In the genomic region with DNA sequence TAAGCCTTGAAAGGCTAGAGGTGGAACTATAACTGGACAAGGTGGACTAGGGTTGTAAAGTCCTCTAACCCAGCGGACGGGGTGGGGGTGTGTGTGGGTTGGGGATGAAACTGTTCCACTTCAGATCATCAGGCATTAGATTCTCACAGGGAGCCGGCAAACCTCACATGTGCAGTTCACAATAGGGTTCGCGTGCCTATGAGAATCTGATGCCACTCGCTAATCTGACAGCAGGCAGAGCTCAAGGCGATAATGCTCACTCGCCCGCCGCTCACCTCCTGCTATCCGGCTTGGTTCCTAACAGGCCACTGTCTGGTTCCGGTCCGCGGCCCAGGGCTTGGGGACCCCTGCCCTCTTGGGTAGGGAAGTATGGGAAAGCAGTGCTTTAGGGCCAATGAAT, we compare ENCODE assay signal across 8 cellular contexts. TPM values are rescaled to one million over a fixed set of nuclear protein-coding genes. Genes with fewer than 3 reads are reported as not detected.
DNase-seq lines count a peak whose midpoint lies in the region; FAIRE-seq and TF ChIP-seq lines count a peak whose summit lies in the region.

No MANE protein-coding gene starts in this region.

- no peaks in the 10 kb centered on the region for H3K27me3 Mint-ChIP-seq in CD8-positive, alpha-beta memory T cell

- DNase-seq in CD8-positive, alpha-beta memory T cell: peak in 2 of 5 donors; percentile 5 to 44
- peak; percentile 62 for DNase-seq in activated CD8-positive, alpha-beta memory T cell treated with anti-CD3 and anti-CD28 coated beads, Interleukin-2, amount 50 U/mL, for 48 hours
- DNase-seq in glomerular visceral epithelial cell (ENCODE audit: extremely low spot score) (peak; percentile 11), COLO829 (ENCODE audit: low spot score) (no peak), Ammon's horn (ENCODE audit: low spot score) (no peak), frontal cortex (ENCODE audit: low spot score in 2 of 2) (no peak)

- H3K9me3 ChIP-seq in CD8-positive, alpha-beta memory T cell (ENCODE audit: low read length): no peaks in the 10 kb centered on the region
- no peaks in the 10 kb centered on the region for H3K9me3 ChIP-seq in skeletal muscle tissue (ENCODE audit: control insufficient read depth in 3 of 3, low read length in 3 of 3)

- peak overlapping the region; percentile 80 for H3K27ac ChIP-seq in CD8-positive, alpha-beta memory T cell (ENCODE audit: low read depth, low read length)
- H3K27ac ChIP-seq in KMS-11 (peak overlapping the region; percentile 64), skeletal muscle tissue (ENCODE audit: low read depth, low read length) (peak overlapping the region; percentile 90)

- no peak for TF ChIP-seq CTCF in KMS-11 (conservative IDR thresholded peaks at IDR 0.05; ENCODE audit: low read depth, low read length)

- H3K9me3 Mint-ChIP-seq in CD8-positive, alpha-beta memory T cell: no peaks in the 10 kb centered on the region

- POLR2A ChIA-PET in CD8-positive, alpha-beta memory T cell (lab: Charles Lee): interaction anchor here (1.0 kb wide), 1 partner anchor 19 kb away, joined by 5 read pairs; no protein-coding TSS in a partner anchor

- peak overlapping the region; percentile 94 to 99 (median 96) for H3K4me3 Mint-ChIP-seq in CD8-positive, alpha-beta memory T cell

- peak overlapping the region; percentile 71 for H3K4me3 ChIP-seq in CD8-positive, alpha-beta memory T cell (ENCODE audit: low read length)
- H3K4me3 ChIP-seq in KMS-11 (IDR thresholded peaks at IDR 0.05; ENCODE audit: insufficient read depth, low read depth, low read length) (peak overlapping the region; percentile 38), skeletal muscle tissue (ENCODE audit: low read length in 3 of 3) (peak overlapping the region; percentile 83 to 100 (median 92))

- H3K4me1 ChIP-seq in CD8-positive, alpha-beta memory T cell (ENCODE audit: insufficient read depth, low read length): peaks cover 17% of the 10 kb centered on the region
- H3K4me1 ChIP-seq in KMS-11 (ENCODE audit: low read depth, poor library complexity, severe bottlenecking): peaks cover 36% of the 10 kb centered on the region
- H3K4me1 ChIP-seq in skeletal muscle tissue (ENCODE audit: control insufficient read depth in 3 of 3, insufficient read depth in 3 of 3, low read length in 3 of 3): peaks cover 15 to 27% (median 25%) of the 10 kb centered on the region in 3 donors

- H3K4me2 ChIP-seq in KMS-11: peak overlapping the region; percentile 61

- peaks cover 18% of the 10 kb centered on the region for H3K36me3 ChIP-seq in CD8-positive, alpha-beta memory T cell (ENCODE audit: insufficient read depth, low read length)
- H3K36me3 ChIP-seq in KMS-11 (ENCODE audit: insufficient read depth) (no peaks in the 10 kb centered on the region), skeletal muscle tissue (ENCODE audit: control insufficient read depth in 3 of 3, insufficient read depth in 3 of 3, low read length in 3 of 3) (peaks cover 12 to 33% (median 26%) of the 10 kb centered on the region in 3 donors)

- CTCF ChIA-PET in CD8-positive, alpha-beta memory T cell (lab: Charles Lee): no interaction called here

- peaks cover 45 to 74% (median 69%) of the 10 kb centered on the region in 3 donors for H3K4me1 Mint-ChIP-seq in CD8-positive, alpha-beta memory T cell

- peak overlapping the region; percentile 90 to 99 (median 96) for H3K27ac Mint-ChIP-seq in CD8-positive, alpha-beta memory T cell

- no peak for FAIRE-seq in frontal cortex (lab: Jason Lieb, UNC)

- H3K9ac ChIP-seq in KMS-11 (peak overlapping the region; percentile 92), skeletal muscle tissue (ENCODE audit: low read depth in 1 of 3, low read length in 3 of 3) (peak overlapping the region; percentile 93 to 96 (median 93))

- H3K36me3 Mint-ChIP-seq in CD8-positive, alpha-beta memory T cell: peaks cover 9 to 57% (median 19%) of the 10 kb centered on the region in 3 donors

- peak overlapping the region; percentile 83 for H2AFZ ChIP-seq in KMS-11 (ENCODE audit: low read depth)

- H3K79me2 ChIP-seq in KMS-11 (ENCODE audit: insufficient read depth, low read depth): peaks cover 55% of the 10 kb centered on the region

- H3K27me3 ChIP-seq in CD8-positive, alpha-beta memory T cell (ENCODE audit: insufficient read depth, low read length, poor library complexity, severe bottlenecking): no peaks in the 10 kb centered on the region
- H3K27me3 ChIP-seq in KMS-11 (ENCODE audit: insufficient read depth, low read depth) (no peaks in the 10 kb centered on the region), skeletal muscle tissue (ENCODE audit: control insufficient read depth in 3 of 3, insufficient read depth in 3 of 3, low read length in 3 of 3) (no peaks in the 10 kb centered on the region)

- no peaks in the 10 kb centered on the region for H4K20me1 ChIP-seq in KMS-11 (ENCODE audit: insufficient read depth)

RNA-seq across cellular contexts. Expression of a gene that starts 1.0 kb away (rescaled TPM):
- 10 to 100 TPM; 26.9 to 27.7 TPM for total RNA-seq in CD8-positive, alpha-beta memory T cell
- polyA plus RNA-seq in CD8-positive, alpha-beta memory T cell: 11.8 TPM
- total RNA-seq in skeletal muscle tissue: 19.3 TPM
- total RNA-seq in frontal cortex: 10.6 TPM

RNA-seq across cellular contexts. Expression of a gene that starts 42.6 kb away (rescaled TPM):
- 10 to 100 TPM; 41.1 to 41.4 TPM for total RNA-seq in CD8-positive, alpha-beta memory T cell
- polyA plus RNA-seq in CD8-positive, alpha-beta memory T cell: 17.4 TPM
- total RNA-seq in skeletal muscle tissue: 9.4 TPM
- total RNA-seq in frontal cortex: 19.2 TPM

Comparison
In these comparisons a context has a peak if more than half of its experiments do, and no peak if none do; other contexts are left out.
1. DNase-seq: peak in activated CD8-positive, alpha-beta memory T cell treated with anti-CD3 and anti-CD28 coated beads, Interleukin-2, amount 50 U/mL, for 48 hours (single experiment) and glomerular visceral epithelial cell (single experiment); none in COLO829 (single experiment), Ammon's horn (single experiment) and frontal cortex (0 of 2).
2. H3K4me3 ChIP-seq: peak in every context shown above with its lines; median percentile 92 in skeletal muscle tissue; 71 in CD8-positive, alpha-beta memory T cell; 38 in KMS-11.
3. Peak in every context shown above with its lines, with median percentiles within 50 percentile points of each other: H3K27ac ChIP-seq.